ENCODE assay signal across 16 cellular contexts in the genomic region with DNA sequence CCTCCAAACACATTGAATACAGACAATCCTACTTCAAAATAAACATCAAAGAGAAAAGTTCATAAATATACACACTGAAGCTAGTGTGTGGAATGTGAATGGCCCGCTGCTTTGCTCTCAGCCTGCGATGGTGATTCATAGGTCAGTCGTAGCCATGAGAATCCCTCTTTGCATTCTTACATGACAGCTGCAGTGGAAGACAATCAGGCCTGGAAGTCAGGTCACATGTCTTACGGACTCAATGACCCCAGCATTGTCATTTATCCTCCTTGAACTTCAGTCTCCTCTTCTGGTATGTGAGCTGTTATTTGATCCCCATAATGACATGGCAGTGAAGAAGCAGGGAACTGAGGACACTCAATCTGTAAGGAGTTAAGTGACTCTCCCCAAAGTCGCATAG.
DNase-seq lines count a peak whose midpoint lies in the region; ATAC-seq, FAIRE-seq and TF ChIP-seq lines count a peak whose summit lies in the region.
"Had no signal": no experiment of that assay in that cellular context is flagged by ENCODE, and none has a peak within 500 bp of the region (broad histone marks: within the 10 kb centered on the region; RNA-seq: fewer than 3 reads in every experiment).

No MANE protein-coding gene starts in this region.

- no CpG with 5 or more reads among the region's 5 CpGs for whole genome bisulfite sequencing in neuronal stem cell (ENCODE audit: extremely low coverage in 2 of 2, insufficient read length in 2 of 2, insufficient replicate concordance in 1 of 2), 2 donors
- WGBS in suprapubic skin, result 27% methylated on average over 5 of the region's 5 CpGs

- no peak overlapping the region for H2BK120ac ChIP-seq in neuronal stem cell (ENCODE audit: low read depth, low read length)

- H3K4ac ChIP-seq in neuronal stem cell (ENCODE audit: low read length), result no peak overlapping the region

- H2BK12ac ChIP-seq in neuronal stem cell (ENCODE audit: low read length), result no peak overlapping the region

- no peak overlapping the region for H2AFZ ChIP-seq in neuronal stem cell (ENCODE audit: low read length)

- H4K91ac ChIP-seq in neuronal stem cell (ENCODE audit: low read depth, low read length, poor library complexity), result no peak overlapping the region

- H2BK15ac ChIP-seq in neuronal stem cell (ENCODE audit: low read length), result no peak overlapping the region

- H4K8ac ChIP-seq in neuronal stem cell (ENCODE audit: low read depth, low read length), result no peak overlapping the region

- in situ Hi-C loops in SK-MEL-5 (cut with HindIII; ENCODE audit: low pct_unique_long_range_greater_than_20kb, low sequenced_read_pairs), result no loop called here

- DNase-seq in H54 (ENCODE audit: insufficient read length, low spot score) (peak; percentile 6), SK-MEL-5 (ENCODE audit: low read depth, low spot score) (peak; percentile 46), fibroblast of villous mesenchyme (ENCODE audit: low read depth) (peak; percentile 35), neuronal stem cell (ENCODE audit: low spot score) (peak; percentile 6), NCI-H82 treated with DMSO at 0.1 percent for 48 hours (lab: John Stamatoyannopoulos, UW; ENCODE audit: unreplicated experiment) (no peak), suprapubic skin (ENCODE audit: low spot score in 2 of 2) (no peak), LoVo (ENCODE audit: low spot score) (no peak)
- DNase-seq: activated naive CD8-positive, alpha-beta T cell treated with anti-CD3 and anti-CD28 coated beads, Interleukin-2, amount 10 ng/mL, durations not matched to agents 7 days and 5 days; CD8-positive, alpha-beta memory T cell; HFFc6; NCI-H774; SHP77 treated with DMSO at 0.1 percent for 48 hours; stimulated activated CD4-positive, alpha-beta T cell treated with anti-CD3 and anti-CD28 coated beads, Interleukin-12 subunit alpha, Interleukin-12 subunit beta, amount 100 ng/mL, for 4 hours had no signal

- H3K27me3 ChIP-seq in neuronal stem cell (ENCODE audit: control insufficient read depth in 3 of 3, insufficient read depth in 3 of 3, low read depth in 1 of 3, low read length in 3 of 3) (no peaks in the 10 kb centered on the region), suprapubic skin (no peaks in the 10 kb centered on the region)

- ATAC-seq in HG03045 (IDR thresholded peaks at IDR 0.05; ENCODE audit: unreplicated experiment), result no peak
- ATAC-seq: left lobe of liver had no signal

- H3K36me3 ChIP-seq in neuronal stem cell (replicated peaks in 1 of 2; ENCODE audit: control insufficient read depth in 2 of 2, insufficient read depth in 2 of 2, low read length in 2 of 2), result no peaks in the 10 kb centered on the region
- H3K36me3 ChIP-seq in suprapubic skin, result no peaks in the 10 kb centered on the region
- H3K36me3 ChIP-seq: thoracic aorta had no signal

- H2AK5ac ChIP-seq in neuronal stem cell (ENCODE audit: low read depth, low read length), result no peak overlapping the region

- no peak for TF ChIP-seq EP300 in suprapubic skin (IDR thresholded peaks at IDR 0.05)

- H3K4me2 ChIP-seq in neuronal stem cell (ENCODE audit: insufficient read depth, low read length, poor library complexity, severe bottlenecking), result no peak overlapping the region

- H3K79me1 ChIP-seq in neuronal stem cell (ENCODE audit: low read depth, low read length), result no peaks in the 10 kb centered on the region

- peak; percentile 84 for FAIRE-seq in H54 (lab: Jason Lieb, UNC)

- no peak overlapping the region for H3K4me3 ChIP-seq in fibroblast of villous mesenchyme (ENCODE audit: low read depth, low read length)
- no peak overlapping the region for H3K4me3 ChIP-seq in neuronal stem cell (ENCODE audit: low read length in 2 of 2)
- H3K4me3 ChIP-seq in suprapubic skin, result no peak overlapping the region
- H3K4me3 ChIP-seq: thoracic aorta had no signal

- H3K4me1 ChIP-seq in neuronal stem cell (ENCODE audit: control insufficient read depth in 2 of 2, insufficient read depth in 1 of 2, low read depth in 1 of 2, low read length in 2 of 2) (peaks cover 2 to 8% of the 10 kb centered on the region in 2 donors), suprapubic skin (no peaks in the 10 kb centered on the region)

- H3K27ac ChIP-seq in neuronal stem cell (replicated peaks; ENCODE audit: low read length) (no peak overlapping the region), suprapubic skin (no peak overlapping the region)
- H3K27ac ChIP-seq: thoracic aorta had no signal

- TF ChIP-seq CTCF in fibroblast of villous mesenchyme (IDR thresholded peaks at IDR 0.05; ENCODE audit: insufficient read depth, low read depth, low read length), result no peak
- no peak for TF ChIP-seq CTCF in suprapubic skin (IDR thresholded peaks at IDR 0.05)

- TF ChIP-seq POLR2A in H54 (IDR thresholded peaks at IDR 0.05; ENCODE audit: low read depth, low read length) (no peak), suprapubic skin (IDR thresholded peaks at IDR 0.05) (no peak)

- no peak overlapping the region for H2BK5ac ChIP-seq in neuronal stem cell (ENCODE audit: low read length)

- H3K14ac ChIP-seq in neuronal stem cell (ENCODE audit: low read length), result no peak overlapping the region

- H3K23ac ChIP-seq in neuronal stem cell (ENCODE audit: low read depth, low read length, poor library complexity), result no peak overlapping the region

- H3K18ac ChIP-seq in neuronal stem cell (ENCODE audit: low read length), result no peak overlapping the region

- H3K9me3 ChIP-seq in neuronal stem cell (replicated peaks in 1 of 2; ENCODE audit: control insufficient read depth in 2 of 2, insufficient read depth in 1 of 2, low read depth in 1 of 2, low read length in 2 of 2), result no peaks in the 10 kb centered on the region
- no peaks in the 10 kb centered on the region for H3K9me3 ChIP-seq in suprapubic skin
- H3K9me3 ChIP-seq: thoracic aorta had no signal

- H3K9ac ChIP-seq in neuronal stem cell (ENCODE audit: low read depth, low read length, poor library complexity), result no peak overlapping the region

Comparison
In these comparisons a context has a peak if more than half of its experiments do, and no peak if none do; other contexts are left out.
1. DNase-seq: peak in H54 (single experiment), SK-MEL-5 (single experiment), fibroblast of villous mesenchyme (single experiment) and neuronal stem cell (single experiment); none in NCI-H82 treated with DMSO at 0.1 percent for 48 hours (single experiment), suprapubic skin (0 of 2) and LoVo (single experiment).